In genomic region chr2:62724886-62725711, GRCh38 we compare ENCODE assay signal across 8 cellular contexts. TPM values are rescaled to one million over a fixed set of nuclear protein-coding genes. Genes with fewer than 3 reads are reported as not detected.
A peak's percentile ranks its signal among the peaks of the same experiment; 100 is the strongest.
DNase-seq lines count a peak whose midpoint lies in the region; ATAC-seq and TF ChIP-seq lines count a peak whose summit lies in the region.

No MANE protein-coding gene starts in this region.

- H3K36me3 ChIP-seq in H7 (replicated peaks; ENCODE audit: control insufficient read depth, insufficient read depth, low read length) (no peaks in the 10 kb centered on the region), esophagus squamous epithelium (peaks cover 0 to 20% (median 0%) of the 10 kb centered on the region in 3 donors)

- 91 to 100% methylated on average over 4 to 9 of the region's 10 CpGs for WGBS in esophagus squamous epithelium, 2 donors
- 91 to 95% methylated on average over 9 to 10 of the region's 10 CpGs for WGBS in lower leg skin, 2 donors

- TF ChIP-seq CTCF in esophagus squamous epithelium (IDR thresholded peaks at IDR 0.05) (peak in 4 of 6 experiments; percentile 14 to 52 (median 26)), lower leg skin (IDR thresholded peaks at IDR 0.05) (no peak)

- TF ChIP-seq POLR2A in esophagus squamous epithelium (IDR thresholded peaks at IDR 0.05) (no peak), lower leg skin (IDR thresholded peaks at IDR 0.05) (no peak)

- H3K9me3 ChIP-seq in esophagus squamous epithelium = peaks cover 0 to 7% (median 0%) of the 10 kb centered on the region in 3 donors

- H3K27me3 ChIP-seq in H7 (ENCODE audit: control insufficient read depth, insufficient read depth, low read length) = no peaks in the 10 kb centered on the region
- H3K27me3 ChIP-seq in esophagus squamous epithelium = no peaks in the 10 kb centered on the region

- DNase-seq in H7 (peak; percentile 20), RPMI8226 (peak; percentile 26), esophagus squamous epithelium (lab: John Stamatoyannopoulos, UW) (no peak), sciatic nerve (ENCODE audit: low spot score) (no peak), ureter (ENCODE audit: low spot score) (no peak), kidney glomerular epithelial cell (lab: John Stamatoyannopoulos, UW) (no peak), lower leg skin (ENCODE audit: low spot score in 2 of 2) (no peak)

- ATAC-seq in sciatic nerve = peak; percentile 48
- ATAC-seq in HG02852 (IDR thresholded peaks at IDR 0.05; ENCODE audit: unreplicated experiment) = no peak

- H3K4me1 ChIP-seq in esophagus squamous epithelium = peaks cover 0 to 44% (median 15%) of the 10 kb centered on the region in 3 donors

- H3K27ac ChIP-seq in esophagus squamous epithelium = peak overlapping the region in 1 of 4 donors; percentile 30

- intact Hi-C loops in esophagus squamous epithelium (cut with DNase I) = no loop called here
- intact Hi-C loops in sciatic nerve (cut with DNase I) = no loop called here
- intact Hi-C loops in lower leg skin (cut with DNase I; ENCODE audit: low total_unique reads) = no loop called here

- H3K4me3 ChIP-seq in H7 (ENCODE audit: insufficient read depth, low read depth, low read length) (no peak overlapping the region), esophagus squamous epithelium (no peak overlapping the region), lower leg skin (ENCODE audit: low read depth, poor library complexity, severe bottlenecking) (no peak overlapping the region)

RNA-seq across cellular contexts. Expression of gene EHBP1, which starts 19.6 kb away (rescaled TPM):
- 13.0 and 18.8 TPM in 2 replicates for total RNA-seq in H7 (2014; rRNA removed; shearing (Covaris generic))
- total RNA-seq in esophagus squamous epithelium (100 to 1,000 TPM in 1 of 4 donors, 10 to 100 TPM in 3; 59.6 to 111 (median 77.9) TPM), sciatic nerve (310 TPM), ureter (62.2 TPM), lower leg skin (10 to 100 TPM; 33.8 to 67.8 (median 51.2) TPM)

Comparison
In these comparisons a context has a peak if more than half of its experiments do, and no peak if none do; other contexts are left out.
1. DNase-seq: peak in H7 (single experiment) and RPMI8226 (single experiment); none in esophagus squamous epithelium (single experiment), sciatic nerve (single experiment), ureter (single experiment), kidney glomerular epithelial cell (single experiment) and lower leg skin (0 of 2).
2. CTCF ChIP-seq: peak in esophagus squamous epithelium (4 of 6); none in lower leg skin (0 of 3).